In genomic region chr6:165705941-165706340, GRCh38 we compare ENCODE assay signal across 23 cellular contexts. TPM values are rescaled to one million over a fixed set of nuclear protein-coding genes. Genes with fewer than 3 reads are reported as not detected.
"Had no signal": no experiment of that assay in that cellular context is flagged by ENCODE, and none has a peak within 500 bp of the region (broad histone marks: within the 10 kb centered on the region; RNA-seq: fewer than 3 reads in every experiment).

No MANE protein-coding gene starts in this region.

- H3K4me1 ChIP-seq: colonic mucosa, gastrocnemius medialis, left lung, lower lobe of right lung had no signal

- DNase-seq: cerebellar nuclear complex; colonic mucosa; cortex of kidney; effector CD8-positive, alpha-beta T cell; effector memory CD8-positive, alpha-beta T cell; endodermal cell; esophagus squamous epithelium; foreskin fibroblast; foreskin melanocyte; gastrocnemius medialis; glutamatergic neuron; heart right ventricle; hypothalamus; immature natural killer cell; left cardiac atrium; left lung; left ventricle myocardium superior; lower lobe of right lung; mesenchymal stem cell; mucosa of descending colon had no signal

- H3K4me3 ChIP-seq: colonic mucosa, esophagus squamous epithelium, gastrocnemius medialis, heart right ventricle, hepatocyte, left lung, lower lobe of right lung, mucosa of descending colon had no signal

- H2AFZ ChIP-seq: hepatocyte had no signal

- H3K27ac ChIP-seq: colonic mucosa, esophagus squamous epithelium, gastrocnemius medialis, heart right ventricle, hepatocyte, left lung, lower lobe of right lung had no signal

- H3K79me2 ChIP-seq: hepatocyte had no signal

- H3K27me3 ChIP-seq: colonic mucosa, esophagus squamous epithelium, gastrocnemius medialis, heart right ventricle, hepatocyte, left lung had no signal

- H3K36me3 ChIP-seq: colonic mucosa, esophagus squamous epithelium, gastrocnemius medialis, heart right ventricle, left lung, lower lobe of right lung had no signal

- H3K9me3 ChIP-seq: colonic mucosa, esophagus squamous epithelium, gastrocnemius medialis, heart right ventricle, left lung, lower lobe of right lung, mucosa of descending colon had no signal

- FAIRE-seq: endometrium, keratinocyte had no signal

- H3K4me2 ChIP-seq: hepatocyte had no signal

- ATAC-seq: effector memory CD8-positive, alpha-beta T cell; gastrocnemius medialis; heart right ventricle; left cardiac atrium; left lung; left ventricle myocardium superior; lower lobe of right lung; mucosa of descending colon had no signal

RNA-seq across cellular contexts. Expression of gene PDE10A, which starts 42.9 kb away (rescaled TPM):
- polyA plus RNA-seq: immature natural killer cell, keratinocyte had no signal
